In genomic region chr7:73478549-73478948, GRCh38 we compare ENCODE assay signal across 1 cellular context.
A peak's percentile ranks its signal among the peaks of the same experiment; 100 is the strongest.
TF ChIP-seq lines count a peak whose summit lies in the region.

No MANE protein-coding gene starts in this region.

TF ChIP-seq in K562, 482 proteins besides CTCF, POLR2A, EP300 and RAD21:
- TF ChIP-seq MEIS2 (IDR thresholded peaks at IDR 0.05; ENCODE audit: partially characterized antibody) = no peak
- peak; percentile 61 for TF ChIP-seq ZNF316 (IDR thresholded peaks at IDR 0.05)
- TF ChIP-seq ZNF274 (IDR thresholded peaks at IDR 0.05; ENCODE audit: borderline replicate concordance, low read depth, low read length) = no peak
- TF ChIP-seq HDAC8 (tag; IDR thresholded peaks at IDR 0.05) = no peak
- TF ChIP-seq MAFG (tag; conservative IDR thresholded peaks at IDR 0.05) = 0 out of 2 replicates have a peak, but pooled peaks have one; percentile 17
- no peak for TF ChIP-seq SNIP1 (IDR thresholded peaks at IDR 0.05; ENCODE audit: low read depth)
- peak; percentile 38; the same call in 1 of the 2 replicates for TF ChIP-seq C11orf30 (IDR thresholded peaks at IDR 0.05; ENCODE audit: low read depth)
- no peak for TF ChIP-seq SRSF9 (IDR thresholded peaks at IDR 0.05; ENCODE audit: borderline replicate concordance, low read depth, low read length)
- no peak for TF ChIP-seq FOSL1 (tag; conservative IDR thresholded peaks at IDR 0.05)
- TF ChIP-seq HINFP (tag; conservative IDR thresholded peaks at IDR 0.05; ENCODE audit: low read depth) = no peak
- TF ChIP-seq ZFP30 (CRISPR knock-in tag; IDR thresholded peaks at IDR 0.05; ENCODE audit: borderline replicate concordance) = no peak
- TF ChIP-seq NRF1 (conservative IDR thresholded peaks at IDR 0.05 in 1 of 2, IDR thresholded peaks at IDR 0.05 in 1 of 2) = no peak
